Comparison of ENCODE assay signal across 19 cellular contexts in genomic region chr1:93938461-93939145, GRCh38.
"Had no signal": no experiment of that assay in that cellular context is flagged by ENCODE, and none has a peak within 500 bp of the region (broad histone marks: within the 10 kb centered on the region; RNA-seq: fewer than 3 reads in every experiment).

No MANE protein-coding gene starts in this region.

- H3K4me1 ChIP-seq: body of pancreas, left lung, thyroid gland had no signal

- H3K36me3 ChIP-seq: left lung, thyroid gland had no signal

- H3K4me3 ChIP-seq: body of pancreas, left lung, thyroid gland had no signal

- H3K27me3 ChIP-seq: body of pancreas, left lung, thyroid gland had no signal

- H3K27ac ChIP-seq: body of pancreas, left lung, thyroid gland had no signal

- DNase-seq: activated CD4-positive, alpha-beta T cell treated with anti-CD3 and anti-CD28 coated beads for 1 hour; activated CD4-positive, alpha-beta T cell treated with anti-CD3 and anti-CD28 coated beads, Interleukin-2, amount 50 U/mL, for 1 hour; activated CD8-positive, alpha-beta T cell treated with anti-CD3 and anti-CD28 coated beads, Interleukin-2, amount 10 ng/mL, durations not matched to agents 7 days and 5 days; activated gamma-delta T cell treated with Interleukin-2 at 50 U/mL for 16 hours; anterior cingulate cortex; body of pancreas; effector CD4-positive, alpha-beta T cell; erythroblast; foreskin melanocyte; glutamatergic neuron; hippocampal formation; kidney glomerular epithelial cell; left lung; natural killer cell; stimulated activated CD4-positive, alpha-beta T cell treated with anti-CD3 and anti-CD28 coated beads, Interleukin-12 subunit alpha, Interleukin-12 subunit beta, amount 100 ng/mL, for 4 hours; stimulated activated CD4-positive, alpha-beta T cell treated with anti-CD3 and anti-CD28 coated beads, Interleukin-4, amount 100 ng/mL, for 4 hours; stimulated activated naive CD8-positive, alpha-beta T cell treated with anti-CD3 and anti-CD28 coated beads, Interleukin-15, Interleukin-2, amounts not matched to agents 100 U/mL and 50 U/mL, for 24 hours; T-helper 2 cell; thyroid gland had no signal

- H3K9me3 ChIP-seq: body of pancreas, thyroid gland had no signal
